ENCODE assay signal across 20 cellular contexts in the genomic region with DNA sequence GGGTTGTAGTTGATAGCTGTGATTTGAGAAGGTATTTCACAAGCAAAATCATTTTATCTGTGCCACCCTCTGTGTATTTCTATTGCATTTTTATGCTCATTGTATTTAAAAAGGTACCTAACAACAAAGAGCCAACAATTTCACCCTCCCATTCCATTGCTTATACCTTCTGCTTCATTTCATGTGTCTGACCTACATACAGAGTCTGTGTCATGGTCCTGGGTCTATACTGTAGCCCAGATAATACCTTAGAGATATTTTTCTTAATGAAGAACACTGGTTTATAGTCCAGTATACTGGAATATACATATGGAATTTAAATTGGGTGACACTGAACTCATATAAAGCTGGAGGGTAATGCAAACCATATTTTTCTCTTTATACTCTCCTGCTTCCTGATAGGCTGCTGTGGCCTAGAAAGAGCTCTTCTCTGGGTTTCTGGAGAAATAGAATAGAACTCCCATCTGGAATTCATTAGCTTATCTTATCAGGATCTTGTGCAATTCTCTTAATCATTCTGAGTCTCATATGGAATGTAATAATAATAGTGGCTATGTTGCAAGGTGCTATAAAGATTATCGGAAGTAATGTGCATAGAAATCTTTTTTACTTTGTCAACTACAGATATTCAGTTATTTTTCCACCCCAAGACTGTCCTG. TPM values are rescaled to one million over a fixed set of nuclear protein-coding genes. Genes with fewer than 3 reads are reported as not detected.
"Had no signal": no experiment of that assay in that cellular context is flagged by ENCODE, and none has a peak within 500 bp of the region (broad histone marks: within the 10 kb centered on the region; RNA-seq: fewer than 3 reads in every experiment).

No MANE protein-coding gene starts in this region.

- H3K27me3 Mint-ChIP-seq: activated naive CD8-positive, alpha-beta T cell treated with anti-CD3 and anti-CD28 coated beads for 36 hours had no signal

- FAIRE-seq: frontal cortex, pancreas had no signal

- ATAC-seq: esophagus mucosa, left cardiac atrium, pancreas had no signal

- H3K4me1 Mint-ChIP-seq: activated naive CD8-positive, alpha-beta T cell treated with anti-CD3 and anti-CD28 coated beads for 36 hours; naive B cell; neural progenitor cell had no signal

- H3K27ac Mint-ChIP-seq: activated naive CD8-positive, alpha-beta T cell treated with anti-CD3 and anti-CD28 coated beads for 36 hours; activated T-helper 1 cell treated with anti-CD3 and anti-CD28 coated beads, Interleukin-12 subunit alpha, Interleukin-12 subunit beta, Interleukin-2, Interleukin-4 antibody, amounts not matched to agents 30 ng/mL and 10 ng/mL and 1 ng/mL, durations not matched to agents 14 hours and 24 hours and 36 hours; naive B cell; neural progenitor cell had no signal

- H3K4me1 ChIP-seq: ascending aorta, colonic mucosa, neural progenitor cell, pancreas, suprapubic skin had no signal

- H3K27me3 ChIP-seq: ascending aorta, colonic mucosa, neural progenitor cell, suprapubic skin had no signal

- H3K9me3 ChIP-seq: ascending aorta, colonic mucosa, pancreas, suprapubic skin had no signal

- H3K4me3 Mint-ChIP-seq: activated naive CD8-positive, alpha-beta T cell treated with anti-CD3 and anti-CD28 coated beads for 36 hours; activated T-helper 1 cell treated with anti-CD3 and anti-CD28 coated beads, Interleukin-12 subunit alpha, Interleukin-12 subunit beta, Interleukin-2, Interleukin-4 antibody, amounts not matched to agents 30 ng/mL and 10 ng/mL and 1 ng/mL, durations not matched to agents 14 hours and 24 hours and 36 hours; naive B cell; neural progenitor cell had no signal

- H3K27ac ChIP-seq: ascending aorta, colonic mucosa, neural progenitor cell, pancreas, suprapubic skin had no signal

- H2AFZ ChIP-seq: neural progenitor cell had no signal

- DNase-seq: activated CD4-positive, CD25-positive, alpha-beta regulatory T cell treated with anti-CD3 and anti-CD28 coated beads, Interleukin-2, amount 50 U/mL, for 72 hours; activated naive CD8-positive, alpha-beta T cell treated with anti-CD3 and anti-CD28 coated beads for 36 hours; caudate nucleus; colonic mucosa; head of caudate nucleus; left cardiac atrium; naive B cell; pancreas; stimulated activated CD4-positive, alpha-beta T cell treated with anti-CD3 and anti-CD28 coated beads, Interleukin-15, amount 100 ng/mL, for 24 hours; stimulated activated CD4-positive, alpha-beta T cell treated with anti-CD3 and anti-CD28 coated beads, Interleukin-4, amount 100 ng/mL, for 24 hours; stimulated activated naive CD4-positive, alpha-beta T cell; T-helper 1 cell; T1000 had no signal

- H3K9me3 Mint-ChIP-seq: activated naive CD8-positive, alpha-beta T cell treated with anti-CD3 and anti-CD28 coated beads for 36 hours; activated T-helper 1 cell treated with anti-CD3 and anti-CD28 coated beads, Interleukin-12 subunit alpha, Interleukin-12 subunit beta, Interleukin-2, Interleukin-4 antibody, amounts not matched to agents 30 ng/mL and 10 ng/mL and 1 ng/mL, durations not matched to agents 14 hours and 24 hours and 36 hours; naive B cell; neural progenitor cell had no signal

- H3K4me3 ChIP-seq: ascending aorta, colonic mucosa, neural progenitor cell, pancreas, suprapubic skin had no signal

- H3K36me3 ChIP-seq: ascending aorta, colonic mucosa, neural progenitor cell, pancreas, suprapubic skin had no signal

- H3K36me3 Mint-ChIP-seq: activated naive CD8-positive, alpha-beta T cell treated with anti-CD3 and anti-CD28 coated beads for 36 hours; naive B cell; neural progenitor cell had no signal

- H3K9ac ChIP-seq: neural progenitor cell had no signal

- H3K4me2 ChIP-seq: neural progenitor cell had no signal

RNA-seq across cellular contexts. Expression of a gene that starts 54.3 kb away (rescaled TPM):
- total RNA-seq: ascending aorta, colonic mucosa, mononuclear cell had no signal
